ENCODE assay signal across 22 cellular contexts in the genomic region with DNA sequence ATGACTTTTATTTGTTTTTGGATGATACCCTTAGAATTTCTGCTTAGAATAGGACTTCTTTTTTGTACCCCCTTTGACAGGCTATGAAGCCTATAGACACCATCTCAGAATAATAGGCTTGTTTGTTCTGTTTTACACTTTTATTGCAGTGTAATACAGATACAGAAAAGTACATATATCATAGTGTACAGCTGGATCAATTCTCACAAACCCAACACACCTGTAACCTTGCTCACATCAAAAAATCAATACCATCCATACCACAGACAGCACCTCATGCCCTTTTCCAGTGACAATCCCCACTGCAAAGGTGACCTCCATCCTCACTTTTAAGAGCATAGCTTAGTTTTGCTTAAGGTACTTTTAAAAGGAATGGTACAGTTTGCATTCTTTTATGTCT. TPM values are rescaled to one million over a fixed set of nuclear protein-coding genes. Genes with fewer than 3 reads are reported as not detected.
"Had no signal": no experiment of that assay in that cellular context is flagged by ENCODE, and none has a peak within 500 bp of the region (broad histone marks: within the 10 kb centered on the region; RNA-seq: fewer than 3 reads in every experiment).

No MANE protein-coding gene starts in this region.

- H3K4me2 ChIP-seq: hepatocyte had no signal

- H3K36me3 ChIP-seq: esophagus muscularis mucosa, gastroesophageal sphincter, heart left ventricle, left lung, lower lobe of right lung had no signal

- FAIRE-seq: colon, endothelial cell of umbilical vein, frontal cortex, kidney had no signal

- H2AFZ ChIP-seq: hepatocyte had no signal

- H3K9me3 ChIP-seq: esophagus muscularis mucosa, gastroesophageal sphincter, heart left ventricle, left lung, lower lobe of right lung had no signal

- H3K27me3 ChIP-seq: dorsolateral prefrontal cortex, esophagus muscularis mucosa, foreskin keratinocyte, gastroesophageal sphincter, hepatocyte, left lung had no signal

- ATAC-seq: foreskin keratinocyte; gastroesophageal sphincter; heart left ventricle; left lung; left ventricle myocardium superior; lower lobe of right lung; naive thymus-derived CD4-positive, alpha-beta T cell had no signal

- H3K27ac ChIP-seq: coronary artery, dorsolateral prefrontal cortex, esophagus muscularis mucosa, foreskin keratinocyte, gastroesophageal sphincter, heart left ventricle, hepatocyte, left lung, lower lobe of right lung had no signal

- DNase-seq: dermis blood vessel endothelial cell; dorsolateral prefrontal cortex; effector memory CD4-positive, alpha-beta T cell; foreskin keratinocyte; heart left ventricle; hypothalamus; immature natural killer cell; islet precursor cell; kidney; kidney glomerular epithelial cell; left lung; left ventricle myocardium superior; lower lobe of right lung; mesenchymal stem cell; naive thymus-derived CD4-positive, alpha-beta T cell had no signal

- H3K79me2 ChIP-seq: hepatocyte had no signal

- H3K4me3 ChIP-seq: coronary artery, dorsolateral prefrontal cortex, esophagus muscularis mucosa, gastroesophageal sphincter, heart left ventricle, hepatocyte, left lung, lower lobe of right lung had no signal

- H3K4me1 ChIP-seq: esophagus muscularis mucosa, foreskin keratinocyte, gastroesophageal sphincter, heart left ventricle, left lung, lower lobe of right lung had no signal

RNA-seq across cellular contexts. Expression of a gene that starts 14.8 kb away (rescaled TPM):
- polyA plus RNA-seq: naive thymus-derived CD4-positive, alpha-beta T cell had no signal
